In genomic region chr16:22898874-22899348, GRCh38 we compare ENCODE assay signal across 8 cellular contexts.
DNase-seq lines count a peak whose midpoint lies in the region; ATAC-seq and TF ChIP-seq lines count a peak whose summit lies in the region.

No MANE protein-coding gene starts in this region.

- peak; percentile 86 for DNase-seq in DMS 273 (lab: John Stamatoyannopoulos, UW; ENCODE audit: unreplicated experiment)
- DNase-seq in HuH-7.5 (ENCODE audit: low spot score), result peak; percentile 13
- DNase-seq in Peyer's patch, result peak; percentile 35 to 82 (median 63)
- DNase-seq in adipocyte (ENCODE audit: low read depth), result peak; percentile 52
- DNase-seq in left cardiac atrium, result peak; percentile 79
- DNase-seq in putamen (ENCODE audit: low spot score), result peak; percentile 74

- peak; percentile 85 to 92 for ATAC-seq in left cardiac atrium
- no peak for ATAC-seq in GM18873 (IDR thresholded peaks at IDR 0.05; ENCODE audit: low FRiP score, unreplicated experiment)
- ATAC-seq in HG03139 (IDR thresholded peaks at IDR 0.05; ENCODE audit: unreplicated experiment), result no peak

- peak in 5 of 6 experiments; percentile 24 to 73 (median 67) for TF ChIP-seq CTCF in Peyer's patch (IDR thresholded peaks at IDR 0.05)

- H3K9ac ChIP-seq in adipocyte (ENCODE audit: low read length), result no peak overlapping the region

- H3K36me3 ChIP-seq in Peyer's patch (no peaks in the 10 kb centered on the region), adipocyte (ENCODE audit: control insufficient read depth, insufficient read depth, low read length, severe bottlenecking) (no peaks in the 10 kb centered on the region)

- no peak overlapping the region for H3K27ac ChIP-seq in Peyer's patch

- intact Hi-C loops in left cardiac atrium (cut with DNase I), result loop anchor here (2.0 to 10.0 kb wide), 5 partner anchors 50 to 536 kb away; partner anchors contain the start of gene SCNN1G (in 1 of the 2)

- H3K9me3 ChIP-seq in Peyer's patch (no peaks in the 10 kb centered on the region), adipocyte (ENCODE audit: control insufficient read depth, low read length) (peaks cover 5% of the 10 kb centered on the region)

- no peaks in the 10 kb centered on the region for H3K4me1 ChIP-seq in Peyer's patch
- H3K4me1 ChIP-seq in adipocyte (ENCODE audit: control insufficient read depth, insufficient read depth, low read length), result no peaks in the 10 kb centered on the region

- H3K4me3 ChIP-seq in Peyer's patch, result no peak overlapping the region
- H3K4me3 ChIP-seq in adipocyte (ENCODE audit: low read length), result no peak overlapping the region

- H3K27me3 ChIP-seq in Peyer's patch (no peaks in the 10 kb centered on the region), adipocyte (replicated peaks; ENCODE audit: control insufficient read depth, insufficient read depth, low read length) (peaks cover 13% of the 10 kb centered on the region)

- no peak for TF ChIP-seq POLR2A in Peyer's patch (IDR thresholded peaks at IDR 0.05)

Comparison
In these comparisons a context has a peak if more than half of its experiments do, and no peak if none do; other contexts are left out.
1. DNase-seq: peak in every context shown above with its lines; median percentile 86 in DMS 273; 79 in left cardiac atrium; 74 in putamen; 63 in Peyer's patch; 52 in adipocyte; 13 in HuH-7.5.
2. ATAC-seq: peak in left cardiac atrium (2 of 2); none in GM18873 (single experiment) and HG03139 (single experiment).